Comparison of ENCODE assay signal across 13 cellular contexts in the genomic region with DNA sequence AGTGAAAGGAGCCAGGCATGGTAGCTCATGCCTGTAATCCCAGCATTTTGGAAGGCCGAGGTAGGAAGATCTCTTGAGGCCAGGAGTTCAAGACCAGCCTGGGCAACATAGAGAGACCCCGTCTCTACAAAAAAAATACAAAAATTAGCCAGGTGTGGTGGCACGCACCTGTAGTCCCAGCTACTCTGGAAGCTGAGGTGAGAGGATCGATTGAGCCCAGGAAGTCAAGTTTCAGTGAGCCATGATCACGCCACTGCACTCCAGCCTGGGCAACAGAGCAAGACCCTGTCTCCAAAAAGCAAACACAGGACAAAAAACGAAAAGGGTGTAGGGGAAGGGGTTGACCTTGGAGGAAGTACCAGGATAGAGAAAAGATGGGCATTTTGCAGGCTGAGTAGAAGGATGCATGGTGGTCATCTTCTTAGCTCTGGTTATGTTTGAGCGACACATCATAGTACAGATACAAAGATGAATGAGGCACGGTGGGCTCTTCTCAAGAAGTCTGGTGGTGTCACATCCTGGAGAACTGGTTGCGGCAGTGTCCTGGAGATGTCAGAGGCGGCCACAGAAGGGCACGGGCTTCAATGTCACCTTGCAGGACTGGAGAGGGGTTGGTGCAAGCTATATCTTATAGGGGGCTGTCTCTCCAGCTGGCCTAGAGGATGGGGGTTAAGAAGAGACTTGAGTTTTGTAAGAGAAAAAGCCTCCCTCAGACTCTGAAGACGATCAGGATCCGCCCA. TPM values are rescaled to one million over a fixed set of nuclear protein-coding genes. Genes with fewer than 3 reads are reported as not detected.
DNase-seq lines count a peak whose midpoint lies in the region; ATAC-seq, FAIRE-seq and TF ChIP-seq lines count a peak whose summit lies in the region.
"Had no signal": no experiment of that assay in that cellular context is flagged by ENCODE, and none has a peak within 500 bp of the region (broad histone marks: within the 10 kb centered on the region; RNA-seq: fewer than 3 reads in every experiment).

No MANE protein-coding gene starts in this region.

- ATAC-seq in pancreas (no peak), GM21360 (IDR thresholded peaks at IDR 0.05; ENCODE audit: unreplicated experiment) (no peak)

- TF ChIP-seq CTCF in CD14-positive monocyte (IDR thresholded peaks at IDR 0.05) (no peak), RWPE1 (conservative IDR thresholded peaks at IDR 0.05; ENCODE audit: low read depth) (no peak), pancreas (IDR thresholded peaks at IDR 0.05) (no peak)

- POLR2A ChIA-PET in RWPE1 (lab: Yijun Ruan, JAX; ENCODE audit: low non-redundant PET): no interaction called here

- FAIRE-seq in small intestine (lab: Jason Lieb, UNC) (no peak), pancreas (lab: Jason Lieb, UNC) (no peak)

- CTCF ChIA-PET in RWPE1 (lab: Yijun Ruan, JAX): interaction anchor here (0.6 to 1.2 kb wide), 2 partner anchors 11 to 12 kb away, joined by 3 to 5 read pairs; no protein-coding TSS in a partner anchor

- peaks cover 0 to 16% (median 0%) of the 10 kb centered on the region in 3 donors for H3K27me3 Mint-ChIP-seq in CD14-positive monocyte (ENCODE audit: low read depth in 3 of 3)

- no peaks in the 10 kb centered on the region for H3K36me3 ChIP-seq in esophagus (ENCODE audit: control insufficient read depth in 2 of 2, insufficient read depth in 2 of 2, low read length in 1 of 2)
- H3K36me3 ChIP-seq in small intestine (ENCODE audit: control insufficient read depth in 2 of 2, insufficient read depth in 2 of 2, low read length in 2 of 2): no peaks in the 10 kb centered on the region
- no peaks in the 10 kb centered on the region for H3K36me3 ChIP-seq in pancreas

- H3K27ac Mint-ChIP-seq in CD14-positive monocyte: peak overlapping the region in 4 of 7 donors; percentile 1 to 78 (median 48)

- no peaks in the 10 kb centered on the region for H3K27me3 ChIP-seq in esophagus (ENCODE audit: control insufficient read depth in 1 of 2, insufficient read depth in 2 of 2, low read length in 2 of 2)
- no peaks in the 10 kb centered on the region for H3K27me3 ChIP-seq in small intestine (ENCODE audit: control insufficient read depth in 2 of 2, insufficient read depth in 2 of 2, low read length in 2 of 2)
- no peaks in the 10 kb centered on the region for H3K27me3 ChIP-seq in pancreas

- DNase-seq in CD14-positive monocyte (ENCODE audit: low spot score) (no peak), RWPE1 (ENCODE audit: low spot score) (no peak), small intestine (no peak), pancreas (no peak), AG20443 (ENCODE audit: low spot score) (no peak)
- no peak for DNase-seq in stimulated activated naive CD4-positive, alpha-beta T cell treated with Interleukin-2 at 50 U/mL for 16 hours (lab: John Stamatoyannopoulos, UW)
- DNase-seq: GF-D8, NCI-H1417, NCI-H2029, NCI-H2171, NCI-H446 treated with DMSO at 0.1 percent for 48 hours had no signal

- H3K4me1 Mint-ChIP-seq in CD14-positive monocyte: peaks cover 25% of the 10 kb centered on the region

- intact Hi-C loops in CD14-positive monocyte (cut with micrococcal nuclease): no loop called here
- intact Hi-C loops in pancreas (cut with DNase I): no loop called here

- H3K4me3 ChIP-seq in esophagus (ENCODE audit: low read depth in 1 of 2, low read length in 2 of 2): no peak overlapping the region
- H3K4me3 ChIP-seq in small intestine (ENCODE audit: low read depth in 1 of 2, low read length in 2 of 2): no peak overlapping the region
- no peak overlapping the region for H3K4me3 ChIP-seq in pancreas

- WGBS in esophagus, 2 donors: 78 to 86% methylated on average over 13 of the region's 13 CpGs
- 79 to 90% (median 86%) methylated on average over 13 of the region's 13 CpGs for WGBS in small intestine, 3 donors
- 65 to 79% methylated on average over 13 of the region's 13 CpGs for WGBS in pancreas, 2 donors

- H3K36me3 Mint-ChIP-seq in CD14-positive monocyte: no peaks in the 10 kb centered on the region

- peaks cover 0 to 2% (median 0%) of the 10 kb centered on the region in 7 donors for H3K9me3 Mint-ChIP-seq in CD14-positive monocyte

- peak overlapping the region in 1 of 2 donors; percentile 6 for H3K4me3 Mint-ChIP-seq in CD14-positive monocyte

- H3K9me3 ChIP-seq in esophagus (ENCODE audit: control insufficient read depth in 2 of 2, insufficient read depth in 1 of 2, low read depth in 1 of 2, low read length in 1 of 2) (no peaks in the 10 kb centered on the region), small intestine (ENCODE audit: control insufficient read depth, low read depth) (no peaks in the 10 kb centered on the region), pancreas (no peaks in the 10 kb centered on the region)

- H3K27ac ChIP-seq in RWPE1 (peak overlapping the region; percentile 97), esophagus (ENCODE audit: low read depth in 2 of 2, low read length in 1 of 2) (peak overlapping the region; percentile 95), small intestine (ENCODE audit: low read depth in 1 of 2, low read length in 1 of 2) (peak overlapping the region; percentile 50 to 71), pancreas (no peak overlapping the region)

- H3K4me1 ChIP-seq in esophagus (ENCODE audit: control insufficient read depth in 2 of 2, insufficient read depth in 2 of 2, low read length in 1 of 2) (peaks cover 0 to 10% of the 10 kb centered on the region in 2 donors), small intestine (ENCODE audit: control insufficient read depth in 2 of 2, insufficient read depth in 1 of 2, low read depth in 1 of 2, low read length in 1 of 2) (peaks cover 2% of the 10 kb centered on the region in 2 donors), pancreas (peaks cover 0 to 6% (median 3%) of the 10 kb centered on the region in 3 donors)

RNA-seq across cellular contexts. Expression of a gene that starts 32.0 kb away (rescaled TPM):
- polyA plus RNA-seq in CD14-positive monocyte (100 to 1,000 TPM; 436 to 491 TPM), esophagus (100 to 1,000 TPM; 103 to 517 TPM), small intestine (1,000 to 10,000 TPM in 2 of 3 donors, 100 to 1,000 TPM in 1; 850 to 1,883 (median 1,700) TPM), pancreas (100 to 1,000 TPM; 112 to 202 TPM)
- 100 to 1,000 TPM; 182 to 462 (median 342) TPM for total RNA-seq in pancreas

Comparison
In these comparisons a context has a peak if more than half of its experiments do, and no peak if none do; other contexts are left out.
1. H3K27ac ChIP-seq: peak in RWPE1 (single experiment), esophagus (2 of 2) and small intestine (2 of 2); none in pancreas (0 of 4).